Comparison of ENCODE assay signal across 24 cellular contexts in genomic region chr15:89780601-89781000, GRCh38. TPM values are rescaled to one million over a fixed set of nuclear protein-coding genes. Genes with fewer than 3 reads are reported as not detected.
DNase-seq lines count a peak whose midpoint lies in the region; ATAC-seq and TF ChIP-seq lines count a peak whose summit lies in the region.
"Had no signal": no experiment of that assay in that cellular context is flagged by ENCODE, and none has a peak within 500 bp of the region (broad histone marks: within the 10 kb centered on the region; RNA-seq: fewer than 3 reads in every experiment).

No MANE protein-coding gene starts in this region.

- peaks cover 63% of the 10 kb centered on the region for H3K4me1 Mint-ChIP-seq in dendritic cell treated with granulocyte-macrophage colony-stimulating factor and Interleukin-4, amounts not matched to agents 40 ng/mL and 50 ng/mL, for 4 days (ENCODE audit: low read depth)
- no peaks in the 10 kb centered on the region for H3K4me1 Mint-ChIP-seq in activated naive CD8-positive, alpha-beta T cell treated with anti-CD3 and anti-CD28 coated beads for 36 hours
- H3K4me1 Mint-ChIP-seq: activated naive CD4-positive, alpha-beta T cell treated with anti-CD3 and anti-CD28 coated beads, Interleukin-2, amount 50 U/mL, for 24 hours; brain had no signal

- no peaks in the 10 kb centered on the region for H3K9me2 ChIP-seq in SK-N-SH

- H3K4me3 ChIP-seq in SK-N-SH (ENCODE audit: low read depth in 2 of 2, low read length in 1 of 2) (no peak overlapping the region), OCI-LY3 (ENCODE audit: low read length) (peak overlapping the region; percentile 14), skin epidermis (no peak overlapping the region), ascending aorta (no peak overlapping the region)
- H3K4me3 ChIP-seq: gastroesophageal sphincter, HAP-1, upper lobe of left lung had no signal

- H3K9me3 Mint-ChIP-seq in dendritic cell treated with granulocyte-macrophage colony-stimulating factor and Interleukin-4, amounts not matched to agents 40 ng/mL and 50 ng/mL, for 4 days = no peaks in the 10 kb centered on the region
- H3K9me3 Mint-ChIP-seq in activated naive CD8-positive, alpha-beta T cell treated with anti-CD3 and anti-CD28 coated beads for 36 hours = no peaks in the 10 kb centered on the region
- H3K9me3 Mint-ChIP-seq: activated naive CD4-positive, alpha-beta T cell treated with anti-CD3 and anti-CD28 coated beads, Interleukin-2, amount 50 U/mL, for 24 hours; naive B cell had no signal

- POLR2A ChIA-PET in SK-N-SH (lab: Yijun Ruan, JAX) = no interaction called here

- 94% methylated on average over 6 of the region's 6 CpGs for WGBS in SK-N-SH (ENCODE audit: low lambda C conversion rate)

- intact Hi-C loops in dendritic cell treated with granulocyte-macrophage colony-stimulating factor and Interleukin-4, amounts not matched to agents 40 ng/mL and 50 ng/mL, for 4 days (cut with micrococcal nuclease) = no loop called here
- intact Hi-C loops in ascending aorta (cut with DNase I) = no loop called here

- H3K9me3 ChIP-seq in SK-N-SH = no peaks in the 10 kb centered on the region
- no peaks in the 10 kb centered on the region for H3K9me3 ChIP-seq in OCI-LY3 (ENCODE audit: insufficient read depth, low read length)
- no peaks in the 10 kb centered on the region for H3K9me3 ChIP-seq in ascending aorta
- H3K9me3 ChIP-seq: gastroesophageal sphincter, HAP-1, upper lobe of left lung had no signal

- TF ChIP-seq RAD21 in SK-N-SH (IDR thresholded peaks at IDR 0.05; ENCODE audit: low read length) = no peak

- peaks cover 0 to 6% of the 10 kb centered on the region in 2 experiments; a peak in 1 of 4 replicates for H3K4me1 ChIP-seq in SK-N-SH (ENCODE audit: control insufficient read depth in 1 of 2, insufficient read depth in 2 of 2, low read depth in 1 of 2, low read length in 1 of 2)
- peaks cover 64% of the 10 kb centered on the region for H3K4me1 ChIP-seq in OCI-LY3 (ENCODE audit: low read length)
- H3K4me1 ChIP-seq in ascending aorta = peaks cover 0 to 5% of the 10 kb centered on the region in 2 donors

- in situ Hi-C loops in GM13977 (cut with MboI; ENCODE audit: low pct_unique_long_range_greater_than_20kb, low sequenced_read_pairs, unreplicated experiment) = no loop called here

- H3K36me3 ChIP-seq in SK-N-SH (replicated peaks in 1 of 2; ENCODE audit: control insufficient read depth in 1 of 2, insufficient read depth in 2 of 2, low read length in 1 of 2) = no peaks in the 10 kb centered on the region
- no peaks in the 10 kb centered on the region for H3K36me3 ChIP-seq in OCI-LY3 (replicated peaks; ENCODE audit: low read depth, low read length)
- H3K36me3 ChIP-seq in ascending aorta = no peaks in the 10 kb centered on the region
- H3K36me3 ChIP-seq: gastroesophageal sphincter, HAP-1, upper lobe of left lung had no signal

- H4K20me1 ChIP-seq in SK-N-SH (ENCODE audit: insufficient read depth) = no peaks in the 10 kb centered on the region
- no peaks in the 10 kb centered on the region for H4K20me1 ChIP-seq in OCI-LY3 (ENCODE audit: insufficient read depth, low read length)

- DNase-seq in SK-N-SH = no peak
- no peak for DNase-seq in ascending aorta (ENCODE audit: low spot score in 2 of 2)
- no peak for DNase-seq in GM13977 (ENCODE audit: low spot score)
- no peak for DNase-seq in activated naive CD8-positive, alpha-beta T cell treated with anti-CD3 and anti-CD28 coated beads for 36 hours
- DNase-seq: activated CD4-positive, alpha-beta T cell treated with anti-CD3 and anti-CD28 coated beads for 1 hour; activated CD8-positive, alpha-beta memory T cell treated with anti-CD3 and anti-CD28 coated beads, Interleukin-2, amount 50 U/mL, for 48 hours; dermis blood vessel endothelial cell; DMS53; naive B cell; NCI-H1436 treated with DMSO at 0.1 percent for 48 hours; NCI-H345; small intestine; upper lobe of left lung had no signal

- peak overlapping the region; percentile 85 for H3K27ac Mint-ChIP-seq in dendritic cell treated with granulocyte-macrophage colony-stimulating factor and Interleukin-4, amounts not matched to agents 40 ng/mL and 50 ng/mL, for 4 days
- no peak overlapping the region for H3K27ac Mint-ChIP-seq in activated naive CD8-positive, alpha-beta T cell treated with anti-CD3 and anti-CD28 coated beads for 36 hours
- H3K27ac Mint-ChIP-seq: activated naive CD4-positive, alpha-beta T cell treated with anti-CD3 and anti-CD28 coated beads, Interleukin-2, amount 50 U/mL, for 24 hours; brain had no signal

- no peak for TF ChIP-seq EP300 in SK-N-SH (IDR thresholded peaks at IDR 0.05; ENCODE audit: borderline replicate concordance in 1 of 2, low read depth in 1 of 2, low read length in 1 of 2)

- peaks cover 22% of the 10 kb centered on the region for H3K27me3 Mint-ChIP-seq in dendritic cell treated with granulocyte-macrophage colony-stimulating factor and Interleukin-4, amounts not matched to agents 40 ng/mL and 50 ng/mL, for 4 days
- peaks cover 42% of the 10 kb centered on the region for H3K27me3 Mint-ChIP-seq in activated naive CD8-positive, alpha-beta T cell treated with anti-CD3 and anti-CD28 coated beads for 36 hours

- no peak for ATAC-seq in SK-N-SH treated with all-trans-retinoic acid at 6 μM for 48 hours
- ATAC-seq: gastroesophageal sphincter, Right ventricle myocardium inferior had no signal

- H3K9ac ChIP-seq in SK-N-SH = no peak overlapping the region
- peak overlapping the region; percentile 77 for H3K9ac ChIP-seq in OCI-LY3 (ENCODE audit: low read length)

- TF ChIP-seq CTCF in SK-N-SH (IDR thresholded peaks at IDR 0.05) (no peak), OCI-LY3 (IDR thresholded peaks at IDR 0.05; ENCODE audit: low read depth, low read length) (no peak), ascending aorta (IDR thresholded peaks at IDR 0.05) (no peak), GM13977 (IDR thresholded peaks at IDR 0.05; ENCODE audit: extremely low read depth, insufficient read depth, missing control alignments) (no peak)

- peaks cover 20% of the 10 kb centered on the region for H3K36me3 Mint-ChIP-seq in dendritic cell treated with granulocyte-macrophage colony-stimulating factor and Interleukin-4, amounts not matched to agents 40 ng/mL and 50 ng/mL, for 4 days (ENCODE audit: low read depth)
- H3K36me3 Mint-ChIP-seq in activated naive CD8-positive, alpha-beta T cell treated with anti-CD3 and anti-CD28 coated beads for 36 hours = no peaks in the 10 kb centered on the region
- H3K36me3 Mint-ChIP-seq: activated naive CD4-positive, alpha-beta T cell treated with anti-CD3 and anti-CD28 coated beads, Interleukin-2, amount 50 U/mL, for 24 hours; brain; naive B cell had no signal

- H3F3A ChIP-seq in SK-N-SH (replicated peaks; ENCODE audit: insufficient read depth) = peaks cover 5% of the 10 kb centered on the region

- H3K4me3 Mint-ChIP-seq in dendritic cell treated with granulocyte-macrophage colony-stimulating factor and Interleukin-4, amounts not matched to agents 40 ng/mL and 50 ng/mL, for 4 days = peak overlapping the region; percentile 27
- H3K4me3 Mint-ChIP-seq in activated naive CD8-positive, alpha-beta T cell treated with anti-CD3 and anti-CD28 coated beads for 36 hours = no peak overlapping the region
- H3K4me3 Mint-ChIP-seq: activated naive CD4-positive, alpha-beta T cell treated with anti-CD3 and anti-CD28 coated beads, Interleukin-2, amount 50 U/mL, for 24 hours; brain had no signal

- no peaks in the 10 kb centered on the region for H3K79me2 ChIP-seq in SK-N-SH (ENCODE audit: insufficient read depth)
- no peaks in the 10 kb centered on the region for H3K79me2 ChIP-seq in OCI-LY3 (ENCODE audit: low read length)

- H2AFZ ChIP-seq in SK-N-SH (ENCODE audit: low read depth) (no peak overlapping the region), OCI-LY3 (ENCODE audit: low read depth, low read length) (no peak overlapping the region; the same call in 1 of the 2 replicates)

- no peak overlapping the region for H3K27ac ChIP-seq in SK-N-SH (ENCODE audit: low read depth in 2 of 2, low read length in 1 of 2)
- H3K27ac ChIP-seq in OCI-LY3 (ENCODE audit: low read length) = peak overlapping the region; percentile 89
- H3K27ac ChIP-seq in skin epidermis = peak overlapping the region in 13 of 21 experiments; percentile 0 to 81 (median 69)
- no peak overlapping the region for H3K27ac ChIP-seq in ascending aorta
- H3K27ac ChIP-seq: 22Rv1, gastroesophageal sphincter, upper lobe of left lung had no signal

- CTCF ChIA-PET in SK-N-SH (lab: Yijun Ruan, JAX) = interaction anchor here (1.4 kb wide), 1 partner anchor 20 kb away, joined by 9 read pairs; no protein-coding TSS in a partner anchor

- H3K27me3 ChIP-seq in SK-N-SH (ENCODE audit: insufficient read depth) (no peaks in the 10 kb centered on the region), OCI-LY3 (ENCODE audit: low read depth, low read length) (no peaks in the 10 kb centered on the region), ascending aorta (no peaks in the 10 kb centered on the region)
- H3K27me3 ChIP-seq: gastroesophageal sphincter, upper lobe of left lung had no signal

- H3K4me2 ChIP-seq in SK-N-SH (no peak overlapping the region), OCI-LY3 (ENCODE audit: low read length) (peak overlapping the region; percentile 47)

TF ChIP-seq in SK-N-SH, 30 proteins besides CTCF, POLR2A, EP300 and RAD21:
- TF ChIP-seq TEAD4 (IDR thresholded peaks at IDR 0.05; ENCODE audit: borderline replicate concordance, insufficient read depth) (no peak), FOXJ3 (CRISPR knock-in tag; IDR thresholded peaks at IDR 0.05) (no peak), POLR2AphosphoS5 (IDR thresholded peaks at IDR 0.05; ENCODE audit: low read depth, low read length) (no peak), MXI1 (IDR thresholded peaks at IDR 0.05; ENCODE audit: low read depth, low read length) (no peak)

RNA-seq across cellular contexts. Expression of gene MESP2, which starts 4.5 kb away (rescaled TPM):
- polyA plus RNA-seq in SK-N-SH (2012; rRNA removed) = 0.21 and 0.31 TPM in 2 replicates
- polyA plus RNA-seq in SK-N-SH (2012; cell fraction: cytosol; rRNA removed) = 0.14 and 0.43 TPM in 2 replicates
- polyA plus RNA-seq in SK-N-SH (2012; cell fraction: nucleus; rRNA removed) = 0.19 and 0.32 TPM in 2 replicates
- total RNA-seq in ascending aorta = not detected
- total RNA-seq in activated naive CD8-positive, alpha-beta T cell treated with anti-CD3 and anti-CD28 coated beads for 36 hours = not detected
- total RNA-seq: dermis blood vessel endothelial cell, gastroesophageal sphincter, liver had no signal

RNA-seq across cellular contexts. Expression of gene MESP1, which starts 29.6 kb away (rescaled TPM):
- 0.52 and 0.74 TPM in 2 replicates for polyA plus RNA-seq in SK-N-SH (2012; rRNA removed)
- 0.35 and 0.51 TPM in 2 replicates for polyA plus RNA-seq in SK-N-SH (2012; cell fraction: cytosol; rRNA removed)
- polyA plus RNA-seq in SK-N-SH (2012; cell fraction: nucleus; rRNA removed) = 0.32 and 0.90 TPM in 2 replicates
- total RNA-seq in ascending aorta = 0.85 TPM
- total RNA-seq in activated naive CD8-positive, alpha-beta T cell treated with anti-CD3 and anti-CD28 coated beads for 36 hours = 1 to 10 TPM; 4.2 to 4.5 TPM

RNA-seq across cellular contexts. Expression of gene ANPEP, which starts 34.1 kb away (rescaled TPM):
- 25.8 and 51.0 TPM in 2 replicates for polyA plus RNA-seq in SK-N-SH (2012; rRNA removed)
- 16.3 and 22.6 TPM in 2 replicates for polyA plus RNA-seq in SK-N-SH (2012; cell fraction: cytosol; rRNA removed)
- 59.5 and 61.6 TPM in 2 replicates for polyA plus RNA-seq in SK-N-SH (2012; cell fraction: nucleus; rRNA removed)
- 48.2 TPM for total RNA-seq in ascending aorta
- under 1 TPM in 1 of 2 experiments, not detected in 1; 0.27 TPM for total RNA-seq in activated naive CD8-positive, alpha-beta T cell treated with anti-CD3 and anti-CD28 coated beads for 36 hours

Comparison
In these comparisons a context has a peak if more than half of its experiments do, and no peak if none do; other contexts are left out.
1. H3K27ac ChIP-seq: peak in OCI-LY3 (single experiment) and skin epidermis (13 of 21); none in SK-N-SH (0 of 2) and ascending aorta (0 of 2).
2. RNA of gene ANPEP, which starts 34.1 kb away (total RNA-seq): 48.2 TPM in ascending aorta (single experiment); 0.27 TPM in activated naive CD8-positive, alpha-beta T cell treated with anti-CD3 and anti-CD28 coated beads for 36 hours; every median in the first group is over 10 times any median in the second.